29 cellular contexts compared by ENCODE assay signal in the genomic region with DNA sequence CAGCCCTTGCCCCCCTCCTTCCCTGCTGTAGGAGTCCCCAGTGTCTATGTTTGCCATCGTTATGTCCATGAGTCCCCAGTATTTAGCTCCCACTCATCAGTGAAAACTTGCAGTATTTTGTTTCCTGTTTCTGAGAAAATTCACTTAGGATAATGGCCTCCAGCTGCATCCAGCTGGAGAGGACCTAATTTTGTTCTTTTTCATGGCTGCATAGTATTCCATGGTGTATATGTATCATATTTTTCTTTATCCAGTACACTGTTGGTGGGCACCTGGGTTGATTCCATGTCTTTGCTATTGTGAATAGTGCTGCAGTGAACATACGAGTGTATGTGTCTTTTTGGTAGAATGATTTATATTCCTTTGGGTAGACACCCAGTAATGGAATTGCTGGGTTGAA. TPM values are rescaled to one million over a fixed set of nuclear protein-coding genes. Genes with fewer than 3 reads are reported as not detected.
DNase-seq lines count a peak whose midpoint lies in the region; ATAC-seq, FAIRE-seq and TF ChIP-seq lines count a peak whose summit lies in the region.
"Had no signal": no experiment of that assay in that cellular context is flagged by ENCODE, and none has a peak within 500 bp of the region (broad histone marks: within the 10 kb centered on the region; RNA-seq: fewer than 3 reads in every experiment).

No MANE protein-coding gene starts in this region.

- no peak overlapping the region for H3K4me3 Mint-ChIP-seq in activated CD4-positive, alpha-beta T cell treated with anti-CD3 and anti-CD28 coated beads, Interleukin-2, amount 10 ng/mL, durations not matched to agents 7 days and 5 days
- H3K4me3 Mint-ChIP-seq in central memory CD8-positive, alpha-beta T cell, result no peak overlapping the region
- H3K4me3 Mint-ChIP-seq: CD4-positive, alpha-beta memory T cell; GM23338; H9; HFFc6 had no signal

- H3K9me3 ChIP-seq in A549, result peaks cover 9% of the 10 kb centered on the region; the same call in 1 of the 3 replicates
- peaks cover 2% of the 10 kb centered on the region for H3K9me3 ChIP-seq in HEK293 (ENCODE audit: control insufficient read depth, insufficient read depth, low read depth, low read length)
- H3K9me3 ChIP-seq: Caco-2, SJSA1 had no signal

- 9% methylated on average over 2 of the region's 2 CpGs for WGBS in A549 (ENCODE audit: missing lambda C conversion rate)

- H3K4me1 ChIP-seq in A549 (no peaks in the 10 kb centered on the region), HEK293 (ENCODE audit: control insufficient read depth, insufficient read depth, low read length) (peaks cover 15% of the 10 kb centered on the region)
- H3K4me1 ChIP-seq: Caco-2, SJSA1 had no signal

- no peak overlapping the region for H3K4me2 ChIP-seq in A549
- H3K4me2 ChIP-seq: GM23338 had no signal

- TF ChIP-seq POLR2A in A549 (IDR thresholded peaks at IDR 0.05; ENCODE audit: low read length), result no peak

- DNase-seq in activated CD4-positive, alpha-beta T cell treated with anti-CD3 and anti-CD28 coated beads, Interleukin-2, amount 10 ng/mL, durations not matched to agents 7 days and 5 days, result no peak
- no peak for DNase-seq in activated CD4-positive, alpha-beta T cell treated with anti-CD3 and anti-CD28 coated beads for 4 hours
- DNase-seq in A549 (ENCODE audit: low read depth in 1 of 2, low spot score in 1 of 2) (no peak), KG1 (lab: John Stamatoyannopoulos, UW) (no peak), frontal cortex (ENCODE audit: low spot score in 2 of 2) (no peak)
- no peak for DNase-seq in central memory CD8-positive, alpha-beta T cell (ENCODE audit: low spot score in 2 of 2)
- DNase-seq: C1 segment of cervical spinal cord, Caco-2, DMS 273 treated with DMSO at 0.1 percent for 48 hours, DMS79 treated with DMSO at 0.1 percent for 48 hours, GF-D8, H9, Karpas-422, NCI-H1092, NCI-H1417 treated with DMSO at 0.1 percent for 48 hours, NCI-H1694 treated with DMSO at 0.1 percent for 48 hours, NCI-H2081, NCI-H2171, NCI-H226, NCI-H510A, NCI-H69, Right ventricle myocardium superior, RPMI8226 had no signal

- FAIRE-seq in A549 (lab: Jason Lieb, UNC) (peak; percentile 73), frontal cortex (lab: Jason Lieb, UNC) (no peak)

- TF ChIP-seq CTCF in A549 (IDR thresholded peaks at IDR 0.05) (no peak), HEK293 (tag by site-specific recombination; IDR thresholded peaks at IDR 0.05) (no peak)

- POLR2A ChIA-PET in activated CD4-positive, alpha-beta T cell treated with anti-CD3 and anti-CD28 coated beads, Interleukin-2, amount 10 ng/mL, durations not matched to agents 7 days and 5 days (lab: Charles Lee), result no interaction called here
- POLR2A ChIA-PET in A549 (lab: Yijun Ruan, JAX), result no interaction called here
- POLR2A ChIA-PET in HEK293 (lab: Yijun Ruan, JAX), result interaction anchor here (1.0 to 2.3 kb wide), 2 partner anchors 18 to 60 kb away, joined by 3 to 9 read pairs; a partner anchor contains a TSS

- H3K4me3 ChIP-seq in A549 (no peak overlapping the region), HEK293 (ENCODE audit: low read depth, low read length) (no peak overlapping the region)
- H3K4me3 ChIP-seq: GM23338, SJSA1 had no signal

- H3K36me3 Mint-ChIP-seq in activated CD4-positive, alpha-beta T cell treated with anti-CD3 and anti-CD28 coated beads, Interleukin-2, amount 10 ng/mL, durations not matched to agents 7 days and 5 days (ENCODE audit: low read depth), result no peaks in the 10 kb centered on the region
- H3K36me3 Mint-ChIP-seq in central memory CD8-positive, alpha-beta T cell (ENCODE audit: insufficient read depth), result no peaks in the 10 kb centered on the region
- H3K36me3 Mint-ChIP-seq: CD4-positive, alpha-beta memory T cell; IgD-negative memory B cell had no signal

- CTCF ChIA-PET in activated CD4-positive, alpha-beta T cell treated with anti-CD3 and anti-CD28 coated beads, Interleukin-2, amount 10 ng/mL, durations not matched to agents 7 days and 5 days (lab: Charles Lee), result interaction anchor here (1.1 to 2.1 kb wide), 3 partner anchors 10 to 84 kb away, joined by 3 to 11 read pairs (median 5); a partner anchor contains a TSS
- CTCF ChIA-PET in A549 (lab: Yijun Ruan, JAX), result interaction anchor here (1.2 to 3.3 kb wide), 4 partner anchors 9 to 120 kb away, joined by 3 to 28 read pairs (median 5); a partner anchor contains a TSS
- CTCF ChIA-PET in HEK293 (lab: Yijun Ruan, JAX), result interaction anchor here (0.8 to 1.1 kb wide), 4 partner anchors 9 to 1792 kb away, joined by 3 to 4 read pairs (median 4); no protein-coding TSS in a partner anchor

- H3K27ac Mint-ChIP-seq in activated CD4-positive, alpha-beta T cell treated with anti-CD3 and anti-CD28 coated beads, Interleukin-2, amount 10 ng/mL, durations not matched to agents 7 days and 5 days, result peak overlapping the region; percentile 82
- peak overlapping the region; percentile 84 for H3K27ac Mint-ChIP-seq in central memory CD8-positive, alpha-beta T cell (ENCODE audit: low read depth)
- H3K27ac Mint-ChIP-seq: GM23338, H9, HFFc6, IgD-negative memory B cell had no signal

- TF ChIP-seq EP300 in A549 (IDR thresholded peaks at IDR 0.05), result no peak

- no peaks in the 10 kb centered on the region for H3K9me3 Mint-ChIP-seq in activated CD4-positive, alpha-beta T cell treated with anti-CD3 and anti-CD28 coated beads, Interleukin-2, amount 10 ng/mL, durations not matched to agents 7 days and 5 days
- H3K9me3 Mint-ChIP-seq in central memory CD8-positive, alpha-beta T cell, result no peaks in the 10 kb centered on the region
- H3K9me3 Mint-ChIP-seq: HFFc6 had no signal

- H3K27me3 Mint-ChIP-seq in activated CD4-positive, alpha-beta T cell treated with anti-CD3 and anti-CD28 coated beads, Interleukin-2, amount 10 ng/mL, durations not matched to agents 7 days and 5 days, result peaks cover 16% of the 10 kb centered on the region
- H3K27me3 Mint-ChIP-seq in central memory CD8-positive, alpha-beta T cell, result peaks cover 1% of the 10 kb centered on the region

- no peak for TF ChIP-seq RAD21 in A549 (conservative IDR thresholded peaks at IDR 0.05 in 1 of 2, IDR thresholded peaks at IDR 0.05 in 1 of 2)

- no peak for ATAC-seq in A549
- no peak for ATAC-seq in central memory CD8-positive, alpha-beta T cell (replicated peaks; ENCODE audit: extremely low read depth, poor library complexity, severe bottlenecking)
- ATAC-seq: GM23338 had no signal

- H3K27ac ChIP-seq in A549 (no peak overlapping the region), HEK293 (ENCODE audit: extremely low read depth, low read depth, low read length) (no peak overlapping the region)
- H3K27ac ChIP-seq: SJSA1 had no signal

- no peaks in the 10 kb centered on the region for H3K36me3 ChIP-seq in HEK293 (ENCODE audit: control insufficient read depth in 2 of 2, insufficient read depth in 1 of 2, low read length in 2 of 2)
- H3K36me3 ChIP-seq: SJSA1 had no signal

- H3K4me1 Mint-ChIP-seq in activated CD4-positive, alpha-beta T cell treated with anti-CD3 and anti-CD28 coated beads, Interleukin-2, amount 10 ng/mL, durations not matched to agents 7 days and 5 days, result peaks cover 30% of the 10 kb centered on the region
- H3K4me1 Mint-ChIP-seq in central memory CD8-positive, alpha-beta T cell, result peaks cover 18% of the 10 kb centered on the region
- H3K4me1 Mint-ChIP-seq: IgD-negative memory B cell had no signal

TF ChIP-seq in A549, 52 proteins besides CTCF, POLR2A, EP300 and RAD21 (continues in another document):
- no peak for TF ChIP-seq CBX2 (IDR thresholded peaks at IDR 0.05; ENCODE audit: borderline replicate concordance, low read depth)
- TF ChIP-seq EHMT2 (IDR thresholded peaks at IDR 0.05; ENCODE audit: low read depth), result no peak
- no peak for TF ChIP-seq RFX5 (IDR thresholded peaks at IDR 0.05)
- no peak for TF ChIP-seq TP53 (CRISPR knock-in tag; IDR thresholded peaks at IDR 0.05)
- TF ChIP-seq, protein P1, sequence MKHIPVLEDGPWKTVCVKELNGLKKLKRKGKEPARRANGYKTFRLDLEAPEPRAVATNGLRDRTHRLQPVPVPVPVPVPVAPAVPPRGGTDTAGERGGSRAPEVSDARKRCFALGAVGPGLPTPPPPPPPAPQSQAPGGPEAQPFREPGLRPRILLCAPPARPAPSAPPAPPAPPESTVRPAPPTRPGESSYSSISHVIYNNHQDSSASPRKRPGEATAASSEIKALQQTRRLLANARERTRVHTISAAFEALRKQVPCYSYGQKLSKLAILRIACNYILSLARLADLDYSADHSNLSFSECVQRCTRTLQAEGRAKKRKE (CRISPR knock-in tag; IDR thresholded peaks at IDR 0.05; ENCODE audit: low read depth), result no peak

TF ChIP-seq in HEK293, 187 proteins besides CTCF, POLR2A, EP300 and RAD21:
- TF ChIP-seq, protein P2, sequence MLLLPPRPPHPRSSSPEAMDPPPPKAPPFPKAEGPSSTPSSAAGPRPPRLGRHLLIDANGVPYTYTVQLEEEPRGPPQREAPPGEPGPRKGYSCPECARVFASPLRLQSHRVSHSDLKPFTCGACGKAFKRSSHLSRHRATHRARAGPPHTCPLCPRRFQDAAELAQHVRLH (tag by site-specific recombination; IDR thresholded peaks at IDR 0.05), result peak; percentile 86; the same call in 1 of the 2 replicates
- 0 out of 2 replicates have a peak, but pooled peaks have one; percentile 13 for TF ChIP-seq ZNF174 (tag by site-specific recombination; IDR thresholded peaks at IDR 0.05)
- no peak for TF ChIP-seq WT1 (tag by site-specific recombination; IDR thresholded peaks at IDR 0.05)
- no peak for TF ChIP-seq ZNF140 (tag by site-specific recombination; IDR thresholded peaks at IDR 0.05)
- peak; percentile 99 for TF ChIP-seq ZNF146 (tag by site-specific recombination; IDR thresholded peaks at IDR 0.05)
- TF ChIP-seq, protein P3, sequence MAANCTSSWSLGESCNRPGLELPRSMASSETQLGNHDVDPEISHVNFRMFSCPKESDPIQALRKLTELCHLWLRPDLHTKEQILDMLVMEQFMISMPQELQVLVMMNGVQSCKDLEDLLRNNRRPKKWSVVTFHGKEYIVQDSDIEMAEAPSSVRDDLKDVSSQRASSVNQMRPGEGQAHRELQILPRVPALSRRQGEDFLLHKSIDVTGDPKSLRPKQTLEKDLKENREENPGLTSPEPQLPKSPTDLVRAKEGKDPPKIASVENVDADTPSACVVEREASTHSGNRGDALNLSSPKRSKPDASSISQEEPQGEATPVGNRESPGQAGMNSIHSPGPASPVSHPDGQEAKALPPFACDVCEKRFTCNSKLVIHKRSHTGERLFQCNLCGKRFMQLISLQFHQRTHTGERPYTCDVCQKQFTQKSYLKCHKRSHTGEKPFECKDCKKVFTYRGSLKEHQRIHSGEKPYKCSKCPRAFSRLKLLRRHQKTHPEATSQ (tag by site-specific recombination; IDR thresholded peaks at IDR 0.05), result 0 out of 2 replicates have a peak, but pooled peaks have one; percentile 10

RNA-seq across cellular contexts. Expression of a gene that starts 18.0 kb away (rescaled TPM):
- total RNA-seq in activated CD4-positive, alpha-beta T cell treated with anti-CD3 and anti-CD28 coated beads, Interleukin-2, amount 10 ng/mL, durations not matched to agents 7 days and 5 days, result 100 to 1,000 TPM in 1 of 2 experiments, 10 to 100 TPM in 1; 96.0 to 113 TPM
- 194 and 208 TPM in 2 replicates for polyA plus RNA-seq in A549 (2011; rRNA removed)
- 137 and 159 TPM in 2 replicates for polyA plus RNA-seq in A549 (2012; cell fraction: cytosol; rRNA removed)
- polyA plus RNA-seq in A549 (2012; cell fraction: nucleus; rRNA removed), result 90.9 and 93.5 TPM in 2 replicates
- polyA plus RNA-seq in A549 (2017; fragmentation: RNase III; extraction: RNeasy Plus Mini Kit Qiagen cat#74134 plus additional on column Dnase treatment), result 202 to 226 TPM (median 206 TPM) in 3 replicates
- 114 and 131 TPM in 2 replicates for polyA minus RNA-seq in A549 (2011; rRNA and poly(A)+ RNA removed)
- total RNA-seq in frontal cortex, result 35.5 TPM
